10 cellular contexts compared by ENCODE assay signal in the genomic region with DNA sequence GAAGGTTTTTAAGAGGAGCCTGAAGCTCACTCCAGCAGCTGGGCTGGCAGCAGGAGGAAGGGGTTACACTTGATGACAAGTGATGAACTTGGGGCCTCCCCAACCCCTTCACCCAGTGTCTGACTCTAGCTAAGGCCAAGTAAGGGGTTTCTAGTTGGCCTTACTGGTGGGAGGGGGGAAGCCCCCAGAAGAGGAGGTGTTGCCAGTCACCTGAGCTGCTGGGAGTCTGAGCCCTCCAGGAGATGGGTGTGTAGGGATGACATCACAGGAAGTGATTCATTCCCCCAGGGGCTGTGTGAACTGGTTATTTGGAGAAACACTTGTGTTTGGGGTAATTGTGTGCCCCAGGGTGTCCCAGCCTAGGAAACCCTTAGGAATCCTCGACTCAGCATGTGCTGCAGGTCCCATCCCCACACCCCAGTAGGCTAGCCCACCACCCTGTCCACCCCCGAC. TPM values are rescaled to one million over a fixed set of nuclear protein-coding genes. Genes with fewer than 3 reads are reported as not detected.
DNase-seq lines count a peak whose midpoint lies in the region; ATAC-seq lines count a peak whose summit lies in the region.
"Had no signal": no experiment of that assay in that cellular context is flagged by ENCODE, and none has a peak within 500 bp of the region (broad histone marks: within the 10 kb centered on the region; RNA-seq: fewer than 3 reads in every experiment).

No MANE protein-coding gene starts in this region.

- H3K36me3 ChIP-seq in HUES48 (ENCODE audit: control insufficient read depth, insufficient read depth, low read length) = no peaks in the 10 kb centered on the region

- CTCF ChIA-PET in activated CD4-positive, alpha-beta memory T cell treated with anti-CD3 and anti-CD28 coated beads, Interleukin-2, amount 10 ng/mL, durations not matched to agents 7 days and 5 days (lab: Charles Lee) = interaction anchor here (1.0 kb wide), 1 partner anchor 29 kb away, joined by 5 read pairs; no protein-coding TSS in a partner anchor

- H3K36me3 Mint-ChIP-seq in activated CD4-positive, alpha-beta memory T cell treated with anti-CD3 and anti-CD28 coated beads, Interleukin-2, amount 10 ng/mL, durations not matched to agents 7 days and 5 days (ENCODE audit: low read depth) = no peaks in the 10 kb centered on the region

- H3K4me3 Mint-ChIP-seq in activated CD4-positive, alpha-beta memory T cell treated with anti-CD3 and anti-CD28 coated beads, Interleukin-2, amount 10 ng/mL, durations not matched to agents 7 days and 5 days = no peak overlapping the region

- no peaks in the 10 kb centered on the region for H3K27me3 ChIP-seq in HUES48 (ENCODE audit: control insufficient read depth, insufficient read depth, low read length)

- no peaks in the 10 kb centered on the region for H3K9me3 Mint-ChIP-seq in activated CD4-positive, alpha-beta memory T cell treated with anti-CD3 and anti-CD28 coated beads, Interleukin-2, amount 10 ng/mL, durations not matched to agents 7 days and 5 days

- H3K4me1 ChIP-seq in HUES48 (ENCODE audit: control insufficient read depth, insufficient read depth, low read length) = peaks cover 5% of the 10 kb centered on the region; the same call in 1 of the 2 replicates

- H3K4me3 ChIP-seq in HUES48 (ENCODE audit: low read depth, low read length) = no peak overlapping the region

- H3K27me3 Mint-ChIP-seq in activated CD4-positive, alpha-beta memory T cell treated with anti-CD3 and anti-CD28 coated beads, Interleukin-2, amount 10 ng/mL, durations not matched to agents 7 days and 5 days = peaks cover 24% of the 10 kb centered on the region

- H3K27ac Mint-ChIP-seq in activated CD4-positive, alpha-beta memory T cell treated with anti-CD3 and anti-CD28 coated beads, Interleukin-2, amount 10 ng/mL, durations not matched to agents 7 days and 5 days = no peak overlapping the region

- DNase-seq in DMS 273 (lab: John Stamatoyannopoulos, UW; ENCODE audit: unreplicated experiment) (peak; percentile 24), DMS 273 treated with DMSO at 0.1 percent for 48 hours (lab: John Stamatoyannopoulos, UW) (no peak), foreskin melanocyte (peak; percentile 56)
- peak; percentile 56 for DNase-seq in activated CD4-positive, alpha-beta memory T cell treated with anti-CD3 and anti-CD28 coated beads, Interleukin-2, amount 10 ng/mL, durations not matched to agents 7 days and 5 days
- peak; percentile 45 to 73 for DNase-seq in stimulated activated CD8-positive, alpha-beta memory T cell treated with anti-CD3 and anti-CD28 coated beads, Interleukin-7, amount 100 ng/mL, for 48 hours (ENCODE audit: extremely low read depth in 1 of 2, low read depth in 1 of 2)
- no peak for DNase-seq in effector CD8-positive, alpha-beta T cell (lab: John Stamatoyannopoulos, UW)

- POLR2A ChIA-PET in activated CD4-positive, alpha-beta memory T cell treated with anti-CD3 and anti-CD28 coated beads, Interleukin-2, amount 10 ng/mL, durations not matched to agents 7 days and 5 days (lab: Charles Lee) = no interaction called here

- peak overlapping the region; percentile 20 for H3K27ac ChIP-seq in HUES48 (ENCODE audit: low read depth, low read length)
- H3K27ac ChIP-seq: 22Rv1 had no signal

- no peak overlapping the region for H3K9ac ChIP-seq in HUES48 (ENCODE audit: low read depth, low read length)

- peaks cover 39% of the 10 kb centered on the region for H3K4me1 Mint-ChIP-seq in activated CD4-positive, alpha-beta memory T cell treated with anti-CD3 and anti-CD28 coated beads, Interleukin-2, amount 10 ng/mL, durations not matched to agents 7 days and 5 days

- no peak for ATAC-seq in HG02642 (IDR thresholded peaks at IDR 0.05; ENCODE audit: poor library complexity, unreplicated experiment)

- no peaks in the 10 kb centered on the region for H3K9me3 ChIP-seq in HUES48 (ENCODE audit: control insufficient read depth, insufficient read depth, low read length)

RNA-seq across cellular contexts. Expression of gene PADI1, which starts 3.1 kb away (rescaled TPM):
- not detected for total RNA-seq in activated CD4-positive, alpha-beta memory T cell treated with anti-CD3 and anti-CD28 coated beads, Interleukin-2, amount 10 ng/mL, durations not matched to agents 7 days and 5 days
- total RNA-seq: skeletal muscle tissue had no signal

RNA-seq across cellular contexts. Expression of gene PADI3, which starts 40.9 kb away (rescaled TPM):
- total RNA-seq in activated CD4-positive, alpha-beta memory T cell treated with anti-CD3 and anti-CD28 coated beads, Interleukin-2, amount 10 ng/mL, durations not matched to agents 7 days and 5 days = not detected
- total RNA-seq: skeletal muscle tissue had no signal

Comparison
In these comparisons a context has a peak if more than half of its experiments do, and no peak if none do; other contexts are left out.
1. DNase-seq: peak in DMS 273 (single experiment), activated CD4-positive, alpha-beta memory T cell treated with anti-CD3 and anti-CD28 coated beads, Interleukin-2, amount 10 ng/mL, durations not matched to agents 7 days and 5 days (single experiment), foreskin melanocyte (single experiment) and stimulated activated CD8-positive, alpha-beta memory T cell treated with anti-CD3 and anti-CD28 coated beads, Interleukin-7, amount 100 ng/mL, for 48 hours (2 of 2); none in DMS 273 treated with DMSO at 0.1 percent for 48 hours (single experiment) and effector CD8-positive, alpha-beta T cell (single experiment).